ENCODE assay signal across 25 cellular contexts in the genomic region with DNA sequence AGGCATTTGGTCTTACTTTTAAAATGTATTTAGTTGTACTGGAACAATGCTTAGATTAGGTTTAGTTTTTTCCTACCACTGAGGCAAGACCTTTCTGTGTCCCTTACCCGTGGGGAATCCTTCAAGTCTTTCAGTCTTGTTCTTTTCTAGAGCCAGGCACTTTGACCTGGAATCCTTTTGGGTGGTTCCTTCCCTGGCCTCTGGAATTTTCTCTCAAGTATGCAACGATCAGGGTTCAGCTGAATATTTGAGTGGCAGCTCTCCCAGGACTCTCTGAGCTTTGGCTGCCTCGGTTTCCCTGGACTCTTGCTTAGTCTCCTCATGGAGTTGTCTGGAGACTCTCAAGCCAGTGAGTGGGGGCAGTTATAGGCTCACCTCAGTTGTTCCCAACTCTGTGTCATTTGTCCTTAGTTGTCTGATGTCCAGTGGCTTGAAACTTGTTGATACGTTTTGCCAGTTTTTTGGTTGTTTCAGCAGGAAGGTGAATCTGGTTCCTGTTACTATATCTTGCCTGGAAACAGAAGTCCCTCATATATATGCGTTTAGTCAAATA.
A peak's percentile ranks its signal among the peaks of the same experiment; 100 is the strongest.
DNase-seq lines count a peak whose midpoint lies in the region; ATAC-seq and TF ChIP-seq lines count a peak whose summit lies in the region.
"Had no signal": no experiment of that assay in that cellular context is flagged by ENCODE, and none has a peak within 500 bp of the region (broad histone marks: within the 10 kb centered on the region; RNA-seq: fewer than 3 reads in every experiment).

No MANE protein-coding gene starts in this region.

- H3K4me3 Mint-ChIP-seq in HFFc6 = no peak overlapping the region
- H3K4me3 Mint-ChIP-seq: activated CD4-positive, alpha-beta T cell treated with anti-CD3 and anti-CD28 coated beads, Interleukin-2, amount 10 ng/mL, durations not matched to agents 24 days and 14 days; activated T-helper 1 cell treated with anti-CD3 and anti-CD28 coated beads, Interleukin-12 subunit alpha, Interleukin-12 subunit beta, Interleukin-2, Interleukin-4 antibody, amounts not matched to agents 30 ng/mL and 10 ng/mL and 1 ng/mL, durations not matched to agents 14 hours and 24 hours and 36 hours; B cell; effector memory CD8-positive, alpha-beta T cell; nephron progenitor cell had no signal

- peaks cover 12% of the 10 kb centered on the region for H3K4me1 ChIP-seq in right cardiac atrium (ENCODE audit: control insufficient read depth, insufficient read depth, low read length)
- peaks cover 45 to 63% (median 60%) of the 10 kb centered on the region in 3 donors for H3K4me1 ChIP-seq in skeletal muscle tissue (ENCODE audit: control insufficient read depth in 3 of 3, insufficient read depth in 3 of 3, low read length in 3 of 3)

- peak overlapping the region in 1 of 3 donors; percentile 33 for H3K9ac ChIP-seq in skeletal muscle tissue (ENCODE audit: low read depth in 1 of 3, low read length in 3 of 3)
- H3K9ac ChIP-seq: SK-N-SH had no signal

- H3K27me3 ChIP-seq in right cardiac atrium (ENCODE audit: control insufficient read depth, insufficient read depth) (no peaks in the 10 kb centered on the region), skeletal muscle tissue (ENCODE audit: control insufficient read depth in 3 of 3, insufficient read depth in 3 of 3, low read length in 3 of 3) (no peaks in the 10 kb centered on the region)
- H3K27me3 ChIP-seq: spleen, transverse colon had no signal

- H3K27ac ChIP-seq in right cardiac atrium (ENCODE audit: low read length) = peak overlapping the region; percentile 67
- H3K27ac ChIP-seq in skeletal muscle tissue (ENCODE audit: low read depth, low read length) = peak overlapping the region; percentile 41
- H3K27ac ChIP-seq: spleen, transverse colon had no signal

- H3K36me3 Mint-ChIP-seq in HFFc6 (ENCODE audit: low read depth) = peaks cover 11% of the 10 kb centered on the region

- ATAC-seq in right cardiac atrium = peak; percentile 36 to 50
- ATAC-seq: effector memory CD8-positive, alpha-beta T cell; esophagus mucosa; stimulated activated naive CD8-positive, alpha-beta T cell treated with anti-CD3 and anti-CD28 coated beads, Interleukin-15, Interleukin-2, amounts not matched to agents 100 U/mL and 50 U/mL, for 24 hours had no signal

- H3K9me3 ChIP-seq in right cardiac atrium (ENCODE audit: control insufficient read depth, low read length) (no peaks in the 10 kb centered on the region), skeletal muscle tissue (ENCODE audit: control insufficient read depth in 3 of 3, low read length in 3 of 3) (no peaks in the 10 kb centered on the region)
- H3K9me3 ChIP-seq: SK-N-SH, spleen, transverse colon had no signal

- TF ChIP-seq CTCF in HFFc6 (IDR thresholded peaks at IDR 0.05) (no peak), GM10248 (IDR thresholded peaks at IDR 0.05; ENCODE audit: control extremely low read depth, extremely low read depth, low read depth, missing control alignments) (no peak)

- H3K4me3 ChIP-seq in right cardiac atrium (ENCODE audit: low read length) = no peak overlapping the region
- H3K4me3 ChIP-seq in skeletal muscle tissue (ENCODE audit: low read length in 3 of 3) = peak overlapping the region; percentile 13 to 33 (median 31)
- H3K4me3 ChIP-seq: spleen, transverse colon had no signal

- POLR2A ChIA-PET in GM10248 (lab: Yijun Ruan, JAX) = no interaction called here

- CTCF ChIA-PET in GM10248 (lab: Yijun Ruan, JAX) = no interaction called here

- 34% methylated on average over 5 of the region's 5 CpGs for WGBS in right cardiac atrium

- DNase-seq in HFFc6 (no peak), astrocyte of the hippocampus (ENCODE audit: low read depth, low spot score) (peak; percentile 17), right cardiac atrium (no peak), GM10248 (ENCODE audit: extremely low spot score) (no peak), cortex of kidney (lab: John Stamatoyannopoulos, UW) (no peak), kidney glomerular epithelial cell (lab: John Stamatoyannopoulos, UW) (no peak), DMS79 (lab: John Stamatoyannopoulos, UW) (no peak)
- DNase-seq: activated CD4-positive, alpha-beta T cell treated with anti-CD3 and anti-CD28 coated beads, Interleukin-2, amount 10 ng/mL, durations not matched to agents 24 days and 14 days; activated naive CD4-positive, alpha-beta T cell treated with anti-CD3 and anti-CD28 coated beads, Interleukin-2, amount 50 U/mL, for 16 hours; aorta; effector memory CD8-positive, alpha-beta T cell; NCI-H1417 treated with DMSO at 0.1 percent for 48 hours; NCI-H510A; nephron progenitor cell; NK-92 treated with Interleukin-12 subunit alpha and Interleukin-12 subunit beta, amount 100 ng/mL, for 24 hours; posterior cingulate gyrus; SK-N-SH; spleen; stimulated activated CD4-positive, alpha-beta T cell treated with anti-CD3 and anti-CD28 coated beads, Interleukin-4, amount 100 ng/mL, for 24 hours; stimulated activated naive CD8-positive, alpha-beta T cell treated with anti-CD3 and anti-CD28 coated beads, Interleukin-15, Interleukin-2, amounts not matched to agents 100 U/mL and 50 U/mL, for 24 hours; transverse colon had no signal

- peak overlapping the region; percentile 33; the same call in 1 of the 2 replicates for H3K27ac Mint-ChIP-seq in HFFc6
- H3K27ac Mint-ChIP-seq: activated CD4-positive, alpha-beta T cell treated with anti-CD3 and anti-CD28 coated beads, Interleukin-2, amount 10 ng/mL, durations not matched to agents 24 days and 14 days; activated T-helper 1 cell treated with anti-CD3 and anti-CD28 coated beads, Interleukin-12 subunit alpha, Interleukin-12 subunit beta, Interleukin-2, Interleukin-4 antibody, amounts not matched to agents 30 ng/mL and 10 ng/mL and 1 ng/mL, durations not matched to agents 14 hours and 24 hours and 36 hours; B cell; effector memory CD8-positive, alpha-beta T cell had no signal

- no peaks in the 10 kb centered on the region for H3K27me3 Mint-ChIP-seq in HFFc6 (ENCODE audit: insufficient read depth)
- H3K27me3 Mint-ChIP-seq: activated CD4-positive, alpha-beta T cell treated with anti-CD3 and anti-CD28 coated beads, Interleukin-2, amount 10 ng/mL, durations not matched to agents 24 days and 14 days; B cell; effector memory CD8-positive, alpha-beta T cell had no signal

- intact Hi-C loops in right cardiac atrium (cut with DNase I) = no loop called here

- H3K36me3 ChIP-seq in skeletal muscle tissue (ENCODE audit: control insufficient read depth in 3 of 3, insufficient read depth in 3 of 3, low read length in 3 of 3) = no peaks in the 10 kb centered on the region
- H3K36me3 ChIP-seq: transverse colon had no signal

- peaks cover 87% of the 10 kb centered on the region for H3K4me1 Mint-ChIP-seq in HFFc6 (ENCODE audit: low read depth)

- no peaks in the 10 kb centered on the region for H3K9me3 Mint-ChIP-seq in HFFc6
- H3K9me3 Mint-ChIP-seq: activated CD4-positive, alpha-beta T cell treated with anti-CD3 and anti-CD28 coated beads, Interleukin-2, amount 10 ng/mL, durations not matched to agents 24 days and 14 days; activated T-helper 1 cell treated with anti-CD3 and anti-CD28 coated beads, Interleukin-12 subunit alpha, Interleukin-12 subunit beta, Interleukin-2, Interleukin-4 antibody, amounts not matched to agents 30 ng/mL and 10 ng/mL and 1 ng/mL, durations not matched to agents 14 hours and 24 hours and 36 hours; effector memory CD8-positive, alpha-beta T cell; nephron progenitor cell had no signal
